In genomic region chr16:54282202-54282922, GRCh38 we compare ENCODE assay signal across 9 cellular contexts. TPM values are rescaled to one million over a fixed set of nuclear protein-coding genes. Genes with fewer than 3 reads are reported as not detected.
A peak's percentile ranks its signal among the peaks of the same experiment; 100 is the strongest.
DNase-seq lines count a peak whose midpoint lies in the region; ATAC-seq, FAIRE-seq and TF ChIP-seq lines count a peak whose summit lies in the region.
"Had no signal": no experiment of that assay in that cellular context is flagged by ENCODE, and none has a peak within 500 bp of the region (broad histone marks: within the 10 kb centered on the region; RNA-seq: fewer than 3 reads in every experiment).

No MANE protein-coding gene starts in this region.

- FAIRE-seq in HepG2 (lab: Jason Lieb, UNC) = no peak

- intact Hi-C loops in breast epithelium (cut with DNase I; ENCODE audit: low total_unique reads) = loop anchor here (10.0 kb wide), 2 partner anchors 268 to 388 kb away; no protein-coding TSS in a partner anchor
- intact Hi-C loops in HepG2 (cut with micrococcal nuclease; ENCODE audit: unreplicated experiment) = loop anchor here (10.0 kb wide), 4 partner anchors 338 to 738 kb away; no protein-coding TSS in a partner anchor

- no peak overlapping the region for H3K9ac ChIP-seq in HepG2 (ENCODE audit: insufficient read depth, low read depth, low read length)

- no peak for TF ChIP-seq EP300 in HepG2 (IDR thresholded peaks at IDR 0.05; ENCODE audit: low read depth in 2 of 2, low read length in 2 of 2)
- no peak for TF ChIP-seq EP300 in HepG2 (CRISPR knock-in tag; IDR thresholded peaks at IDR 0.05; ENCODE audit: borderline replicate concordance)

- H3K4me1 ChIP-seq in breast epithelium (peaks cover 8 to 10% of the 10 kb centered on the region in 2 donors), HepG2 (ENCODE audit: insufficient read depth, low read length) (peaks cover 38% of the 10 kb centered on the region)

- H3K27me3 ChIP-seq in breast epithelium (no peaks in the 10 kb centered on the region), HepG2 (ENCODE audit: control insufficient read depth in 1 of 2, insufficient read depth in 2 of 2, low read length in 2 of 2) (no peaks in the 10 kb centered on the region)

- no peaks in the 10 kb centered on the region for H4K20me1 ChIP-seq in HepG2 (ENCODE audit: insufficient read depth, low read length)

- CTCF ChIA-PET in HepG2 (lab: Yijun Ruan, JAX; ENCODE audit: low intra/inter-chr PET ratio, low total read pairs) = no interaction called here

- peaks cover 1% of the 10 kb centered on the region for H3K27me3 Mint-ChIP-seq in HFFc6 (ENCODE audit: insufficient read depth)

- peaks cover 22% of the 10 kb centered on the region for H3K36me3 Mint-ChIP-seq in HFFc6 (ENCODE audit: low read depth)

- H3K9me3 Mint-ChIP-seq in HFFc6 = peaks cover 9% of the 10 kb centered on the region
- H3K9me3 Mint-ChIP-seq: central memory CD8-positive, alpha-beta T cell had no signal

- peaks cover 23% of the 10 kb centered on the region for H3K4me1 Mint-ChIP-seq in HFFc6 (ENCODE audit: low read depth)

- H2AFZ ChIP-seq in HepG2 (ENCODE audit: low read length) = no peak overlapping the region

- H3K4me3 ChIP-seq in breast epithelium (peak overlapping the region in 2 of 3 donors; percentile 89 to 99), HepG2 (replicated peaks in 1 of 3; ENCODE audit: insufficient read depth in 1 of 3, low read depth in 2 of 3, low read length in 3 of 3) (no peak overlapping the region)

- peaks cover 19% of the 10 kb centered on the region for H3K79me2 ChIP-seq in HepG2 (ENCODE audit: insufficient read depth, low read length)

- POLR2A ChIA-PET in HepG2 (lab: Yijun Ruan, JAX) = interaction anchor here (1.1 kb wide), 1 partner anchor 107 kb away, joined by 3 read pairs; no protein-coding TSS in a partner anchor

- H3K4me3 Mint-ChIP-seq in HFFc6 = no peak overlapping the region
- H3K4me3 Mint-ChIP-seq: central memory CD8-positive, alpha-beta T cell had no signal

- 96% methylated on average over 42 of the region's 42 CpGs for WGBS in HepG2 (ENCODE audit: low lambda C conversion rate)

- TF ChIP-seq RAD21 in HepG2 (CRISPR knock-in tag; IDR thresholded peaks at IDR 0.05) = no peak

- no peak for TF ChIP-seq POLR2A in breast epithelium (IDR thresholded peaks at IDR 0.05)
- TF ChIP-seq POLR2A in HepG2 (IDR thresholded peaks at IDR 0.05; ENCODE audit: insufficient read depth in 1 of 2, low read depth in 2 of 2, low read length in 2 of 2) = no peak

- BruUV-seq in HepG2 (replicated peaks; lab: Mats Ljungman, UMichigan) = no TSS peak

- TF ChIP-seq CTCF in AG09319 (IDR thresholded peaks at IDR 0.05; ENCODE audit: low read depth, low read length) = peak; percentile 54
- TF ChIP-seq CTCF in HFFc6 (IDR thresholded peaks at IDR 0.05) = peak; percentile 61
- TF ChIP-seq CTCF in breast epithelium (IDR thresholded peaks at IDR 0.05) = peak; percentile 37 to 68 (median 45)
- peak; percentile 58 for TF ChIP-seq CTCF in HepG2 (CRISPR knock-in tag; IDR thresholded peaks at IDR 0.05)

- no peak for DNase-seq in AG09319 (ENCODE audit: extremely low read depth, low read depth)
- DNase-seq in HFFc6 = no peak
- DNase-seq in breast epithelium (ENCODE audit: low spot score in 2 of 2) = peak; percentile 78 to 89
- no peak for DNase-seq in HepG2 (ENCODE audit: low spot score)
- DNase-seq in NCI-H1417 (lab: John Stamatoyannopoulos, UW) = no peak
- no peak for DNase-seq in hepatic stellate cell (ENCODE audit: low spot score)

- H3K4me2 ChIP-seq in HepG2 (ENCODE audit: low read depth, low read length) = 0 out of 2 replicates have a peak overlapping the region, but pooled peaks have one; percentile 1

- peak overlapping the region; percentile 97 to 100 for H3K27ac ChIP-seq in breast epithelium
- no peak overlapping the region for H3K27ac ChIP-seq in HepG2 (ENCODE audit: extremely low read length, insufficient read depth, low read length)

- no peak overlapping the region for H3K27ac Mint-ChIP-seq in HFFc6

- in situ Hi-C loops in HepG2 (cut with HindIII; ENCODE audit: extremely low pct_ligation_motif_present, low pct_unique_long_range_greater_than_20kb) = loop anchor here (10.0 kb wide), 1 partner anchor 508 kb away; no protein-coding TSS in a partner anchor

- ATAC-seq in HepG2 (no peak), GM18502 (IDR thresholded peaks at IDR 0.05; ENCODE audit: poor library complexity, unreplicated experiment) (no peak), HG03039 (IDR thresholded peaks at IDR 0.05; ENCODE audit: unreplicated experiment) (no peak)

- H3K9me3 ChIP-seq in breast epithelium (no peaks in the 10 kb centered on the region), HepG2 (ENCODE audit: low read length) (no peaks in the 10 kb centered on the region)

- H3K36me3 ChIP-seq in breast epithelium (no peaks in the 10 kb centered on the region), HepG2 (replicated peaks in 1 of 2; ENCODE audit: control insufficient read depth in 1 of 2, insufficient read depth in 2 of 2, low read length in 2 of 2) (peaks cover 1 to 3% of the 10 kb centered on the region in 2 experiments; a peak in 3 of 5 replicates)

TF ChIP-seq in HepG2, 621 proteins besides CTCF, POLR2A, EP300 and RAD21 (continues in another document):
- TF ChIP-seq ZFY (CRISPR knock-in tag; IDR thresholded peaks at IDR 0.05) (0 out of 2 replicates have a peak, but pooled peaks have one; percentile 29), GABPB1 (CRISPR knock-in tag; IDR thresholded peaks at IDR 0.05) (peak; percentile 23; the same call in 1 of the 2 replicates), AGO2 (optimal IDR thresholded peaks at IDR 0.05; ENCODE audit: low read depth, low read length) (peak; percentile 56), ZC3H13 (CRISPR knock-in tag; IDR thresholded peaks at IDR 0.05) (peak; percentile 54; the same call in 1 of the 2 replicates), NR2F2 (IDR thresholded peaks at IDR 0.05; ENCODE audit: borderline replicate concordance, low read depth) (no peak), ZNF574 (CRISPR knock-in tag; IDR thresholded peaks at IDR 0.05) (peak; percentile 12; the same call in 1 of the 2 replicates), ETS1 (CRISPR knock-in tag; IDR thresholded peaks at IDR 0.05) (no peak), ZNF44 (CRISPR knock-in tag; IDR thresholded peaks at IDR 0.05) (no peak)

RNA-seq across cellular contexts. Expression of gene IRX3, which starts 4.2 kb away (rescaled TPM):
- total RNA-seq in HFFc6 (2021; fragmentation: NEBNext Ultra II Directional; extraction: Animal tissue kit (Norgen Biotek cat#: 25700)) = 10 to 100 TPM in 4 of 6 experiments, 1 to 10 TPM in 2; 5.9 to 19.4 (median 17.3) TPM
- total RNA-seq in breast epithelium (100 to 1,000 TPM in 1 of 3 donors, 10 to 100 TPM in 2; 18.4 to 127 (median 56.7) TPM), HepG2 (2016; rRNA removed; fragmentation: Illumina TruSeq; extraction: Trizol) (10.0 and 16.4 TPM in 2 replicates)
- 6.5 and 10.3 TPM in 2 replicates for total RNA-seq in HepG2 (2016; cell fraction: cytosol; rRNA removed; fragmentation: Illumina TruSeq; extraction: Trizol; ENCODE audit: low read depth)
- total RNA-seq in HepG2 (2016; cell fraction: insoluble cytoplasmic fraction; rRNA removed; fragmentation: Illumina TruSeq; extraction: Trizol) = 9.4 and 16.4 TPM in 2 replicates
- 11.6 and 16.3 TPM in 2 replicates for total RNA-seq in HepG2 (2016; cell fraction: membrane; rRNA removed; fragmentation: Illumina TruSeq; extraction: Trizol)
- 7.9 TPM in 2 replicates for total RNA-seq in HepG2 (2016; cell fraction: nucleus; rRNA removed; fragmentation: Illumina TruSeq; extraction: Trizol)
- 9.2 and 11.5 TPM in 2 replicates for polyA plus RNA-seq in HepG2 (2011; rRNA removed)
- 8.9 and 15.1 TPM in 2 replicates for polyA plus RNA-seq in HepG2 (2011; cell fraction: cytosol; rRNA removed)
- polyA plus RNA-seq in HepG2 (2011; cell fraction: nucleus; rRNA removed) = 24.5 and 27.5 TPM in 2 replicates
- polyA plus RNA-seq in HepG2 (2012) = 17.0 and 17.3 TPM in 2 replicates
- polyA plus RNA-seq in HepG2 (2016; cell fraction: cytosol; fragmentation: Illumina TruSeq; extraction: Trizol; ENCODE audit: low read depth) = 8.2 and 10.6 TPM in 2 replicates
- 24.9 and 27.8 TPM in 2 replicates for polyA plus RNA-seq in HepG2 (2016; cell fraction: insoluble cytoplasmic fraction; fragmentation: Illumina TruSeq; extraction: Trizol; ENCODE audit: low read depth)
- 13.8 and 17.4 TPM in 2 replicates for polyA plus RNA-seq in HepG2 (2016; cell fraction: membrane; fragmentation: Illumina TruSeq; extraction: Trizol; ENCODE audit: low read depth)
- polyA plus RNA-seq in HepG2 (2016; cell fraction: nucleus; fragmentation: Illumina TruSeq; extraction: Trizol; ENCODE audit: insufficient read depth, low read depth) = 19.5 and 21.3 TPM in 2 replicates
- 3.2 and 12.8 TPM in 2 replicates for polyA minus RNA-seq in HepG2 (2011; rRNA and poly(A)+ RNA removed; ENCODE audit: low replicate concordance)
- polyA minus RNA-seq in HepG2 (2011; cell fraction: cytosol; rRNA and poly(A)+ RNA removed) = 11.8 and 14.5 TPM in 2 replicates
- 11.8 and 12.5 TPM in 2 replicates for polyA minus RNA-seq in HepG2 (2011; cell fraction: nucleus; rRNA and poly(A)+ RNA removed)

Comparison
In these comparisons a context has a peak if more than half of its experiments do, and no peak if none do; other contexts are left out.
1. DNase-seq: peak in breast epithelium (2 of 2); none in AG09319 (single experiment), HFFc6 (single experiment), HepG2 (single experiment), NCI-H1417 (0 of 3) and hepatic stellate cell (single experiment).
2. H3K4me3 ChIP-seq: peak in breast epithelium (2 of 3); none in HepG2 (0 of 3).
3. Peak in every context shown above with its lines, with median percentiles within 50 percentile points of each other: CTCF ChIP-seq.